ENCODE assay signal across 10 cellular contexts in genomic region chr1:91583326-91583755, GRCh38.
DNase-seq lines count a peak whose midpoint lies in the region; ATAC-seq and TF ChIP-seq lines count a peak whose summit lies in the region.
"Had no signal": no experiment of that assay in that cellular context is flagged by ENCODE, and none has a peak within 500 bp of the region (broad histone marks: within the 10 kb centered on the region; RNA-seq: fewer than 3 reads in every experiment).

No MANE protein-coding gene starts in this region.

- H3K4me1 ChIP-seq in RWPE2 (ENCODE audit: insufficient read depth, poor library complexity, severe bottlenecking) (peaks cover 6% of the 10 kb centered on the region), body of pancreas (no peaks in the 10 kb centered on the region)

- ATAC-seq in RWPE2 (ENCODE audit: low read depth) (no peak), body of pancreas (no peak), GM19395 (IDR thresholded peaks at IDR 0.05; ENCODE audit: unreplicated experiment) (no peak)

- no peak for TF ChIP-seq POLR2A in body of pancreas (IDR thresholded peaks at IDR 0.05)

- H3K27me3 ChIP-seq in RWPE2 (ENCODE audit: insufficient read depth, poor library complexity, severe bottlenecking) (no peaks in the 10 kb centered on the region), kidney epithelial cell (ENCODE audit: control insufficient read depth, insufficient read depth, low read length) (no peaks in the 10 kb centered on the region), body of pancreas (no peaks in the 10 kb centered on the region)

- H3K4me3 ChIP-seq in RWPE2 (ENCODE audit: severe bottlenecking) (no peak overlapping the region), kidney epithelial cell (ENCODE audit: low read depth, low read length) (no peak overlapping the region), body of pancreas (no peak overlapping the region)

- H3K9me3 ChIP-seq in RWPE2 (ENCODE audit: severe bottlenecking) (no peaks in the 10 kb centered on the region), body of pancreas (no peaks in the 10 kb centered on the region)

- intact Hi-C loops in body of pancreas (cut with DNase I), result no loop called here
- intact Hi-C loops in cardiac septum (cut with DNase I), result loop anchor here (5.0 kb wide), 1 partner anchor 124 kb away; no protein-coding TSS in a partner anchor

- H3K27ac ChIP-seq in RWPE2 (ENCODE audit: poor library complexity, severe bottlenecking) (peak overlapping the region; percentile 13), body of pancreas (no peak overlapping the region)

- H3K36me3 ChIP-seq in RWPE2 (ENCODE audit: low read depth) (no peaks in the 10 kb centered on the region), kidney epithelial cell (ENCODE audit: control insufficient read depth, insufficient read depth, low read length) (no peaks in the 10 kb centered on the region), body of pancreas (replicated peaks in 1 of 2; ENCODE audit: insufficient read depth in 1 of 2, low read depth in 2 of 2) (no peaks in the 10 kb centered on the region)

- WGBS in body of pancreas, 2 donors, result 43 to 52% methylated on average over 7 of the region's 7 CpGs

- TF ChIP-seq CTCF in RWPE2 (IDR thresholded peaks at IDR 0.05; ENCODE audit: poor library complexity, severe bottlenecking) (no peak), kidney epithelial cell (IDR thresholded peaks at IDR 0.05; ENCODE audit: insufficient read depth, low read length, poor library complexity, severe bottlenecking) (no peak), body of pancreas (IDR thresholded peaks at IDR 0.05) (no peak)

- peak; percentile 40 for DNase-seq in AG08396 (ENCODE audit: low spot score)
- peak; percentile 86 for DNase-seq in HS-27A (ENCODE audit: low read depth)
- DNase-seq in RWPE2 (ENCODE audit: low spot score), result no peak
- DNase-seq in kidney epithelial cell (ENCODE audit: low read depth), result peak; percentile 18
- no peak for DNase-seq in body of pancreas
- no peak for DNase-seq in DMS53 (lab: John Stamatoyannopoulos, UW)
- no peak for DNase-seq in cardiac septum (ENCODE audit: low spot score)
- DNase-seq: activated B cell treated with CpG ODN at 0.5 μM for 24 hours; activated naive CD4-positive, alpha-beta T cell had no signal

Comparison
In these comparisons a context has a peak if more than half of its experiments do, and no peak if none do; other contexts are left out.
1. DNase-seq: peak in AG08396 (single experiment), HS-27A (single experiment) and kidney epithelial cell (single experiment); none in RWPE2 (single experiment), body of pancreas (0 of 4), DMS53 (single experiment) and cardiac septum (single experiment).